ENCODE assay signal across 24 cellular contexts in genomic region chr18:48104703-48105102, GRCh38.
"Had no signal": no experiment of that assay in that cellular context is flagged by ENCODE, and none has a peak within 500 bp of the region (broad histone marks: within the 10 kb centered on the region; RNA-seq: fewer than 3 reads in every experiment).

No MANE protein-coding gene starts in this region.

- H3K4me3 ChIP-seq: colonic mucosa, gastrocnemius medialis, left lung, prostate gland, right atrium auricular region, stomach, thyroid gland had no signal

- H3K4me1 ChIP-seq: colonic mucosa, gastrocnemius medialis, prostate gland, right atrium auricular region had no signal

- H3K4me1 Mint-ChIP-seq: natural killer cell; stimulated activated effector memory CD8-positive, alpha-beta T cell treated with anti-CD3 and anti-CD28 coated beads, Interleukin-12 subunit alpha, Interleukin-12 subunit beta, amount 100 ng/mL, for 72 hours had no signal

- H3K9me3 ChIP-seq: colonic mucosa, gastrocnemius medialis, left lung, prostate gland, right atrium auricular region, stomach, thyroid gland had no signal

- H3K36me3 ChIP-seq: colonic mucosa, gastrocnemius medialis, left lung, prostate gland, right atrium auricular region, stomach, thyroid gland had no signal

- ATAC-seq: esophagus mucosa; gastrocnemius medialis; left lung; natural killer cell; sciatic nerve; stimulated activated effector memory CD8-positive, alpha-beta T cell treated with anti-CD3 and anti-CD28 coated beads, Interleukin-12 subunit alpha, Interleukin-12 subunit beta, amount 100 ng/mL, for 72 hours had no signal

- DNase-seq: colonic mucosa; effector CD8-positive, alpha-beta T cell; endodermal cell; foreskin fibroblast; gastrocnemius medialis; head of caudate nucleus; left lung; mesenchymal stem cell; midbrain; natural killer cell; stimulated activated CD4-positive, alpha-beta T cell treated with anti-CD3 and anti-CD28 coated beads, Interleukin-2, amount 100 ng/mL, for 24 hours; stimulated activated CD4-positive, alpha-beta T cell treated with anti-CD3 and anti-CD28 coated beads, Interleukin-4, amount 100 ng/mL, for 24 hours; stimulated activated naive CD4-positive, alpha-beta T cell treated with Interleukin-2 at 50 U/mL for 16 hours; stomach; thyroid gland had no signal

- H3K27ac ChIP-seq: colonic mucosa, epithelial cell of prostate, gastrocnemius medialis, left lung, prostate gland, right atrium auricular region, stomach, thyroid gland had no signal

- H3K27ac Mint-ChIP-seq: dendritic cell treated with granulocyte-macrophage colony-stimulating factor and Interleukin-4, amounts not matched to agents 40 ng/mL and 50 ng/mL, for 4 days; endodermal cell; natural killer cell; stimulated activated effector memory CD8-positive, alpha-beta T cell treated with anti-CD3 and anti-CD28 coated beads, Interleukin-12 subunit alpha, Interleukin-12 subunit beta, amount 100 ng/mL, for 72 hours; type B pancreatic cell had no signal

- H3K4me3 Mint-ChIP-seq: dendritic cell treated with granulocyte-macrophage colony-stimulating factor and Interleukin-4, amounts not matched to agents 40 ng/mL and 50 ng/mL, for 4 days; endodermal cell; natural killer cell; neural crest cell; stimulated activated effector memory CD8-positive, alpha-beta T cell treated with anti-CD3 and anti-CD28 coated beads, Interleukin-12 subunit alpha, Interleukin-12 subunit beta, amount 100 ng/mL, for 72 hours; type B pancreatic cell had no signal

- H3K9me3 Mint-ChIP-seq: dendritic cell treated with granulocyte-macrophage colony-stimulating factor and Interleukin-4, amounts not matched to agents 40 ng/mL and 50 ng/mL, for 4 days; endodermal cell; natural killer cell; neural crest cell; stimulated activated effector memory CD8-positive, alpha-beta T cell treated with anti-CD3 and anti-CD28 coated beads, Interleukin-12 subunit alpha, Interleukin-12 subunit beta, amount 100 ng/mL, for 72 hours; type B pancreatic cell had no signal

- H3K36me3 Mint-ChIP-seq: natural killer cell; stimulated activated effector memory CD8-positive, alpha-beta T cell treated with anti-CD3 and anti-CD28 coated beads, Interleukin-12 subunit alpha, Interleukin-12 subunit beta, amount 100 ng/mL, for 72 hours; type B pancreatic cell had no signal
